In genomic region chr18:55096261-55097026, GRCh38 we compare ENCODE assay signal across 9 cellular contexts.
DNase-seq lines count a peak whose midpoint lies in the region; ATAC-seq and TF ChIP-seq lines count a peak whose summit lies in the region.
"Had no signal": no experiment of that assay in that cellular context is flagged by ENCODE, and none has a peak within 500 bp of the region (broad histone marks: within the 10 kb centered on the region; RNA-seq: fewer than 3 reads in every experiment).

No MANE protein-coding gene starts in this region.

- peak; percentile 74 for TF ChIP-seq CTCF in brain microvascular endothelial cell (IDR thresholded peaks at IDR 0.05; ENCODE audit: low read depth, low read length, missing control alignments)

- in situ Hi-C loops in brain microvascular endothelial cell (cut with HindIII; ENCODE audit: low pct_ligation_motif_present, low sequenced_read_pairs) = no loop called here

- no peaks in the 10 kb centered on the region for H3K27me3 ChIP-seq in brain microvascular endothelial cell (replicated peaks)
- H3K27me3 ChIP-seq: neutrophil had no signal

- no peak overlapping the region for H3K4me3 ChIP-seq in brain microvascular endothelial cell (ENCODE audit: low read depth, low read length)

- peak overlapping the region; percentile 48 for H3K27ac ChIP-seq in brain microvascular endothelial cell
- H3K27ac ChIP-seq: neutrophil had no signal

- DNase-seq in COR-L47 (lab: John Stamatoyannopoulos, UW) (peak; percentile 53), NCI-H146 treated with DMSO at 0.1 percent for 48 hours (lab: John Stamatoyannopoulos, UW; ENCODE audit: unreplicated experiment) (peak; percentile 14), brain microvascular endothelial cell (peak; percentile 83), left kidney (ENCODE audit: low read depth, low spot score) (peak; percentile 76), ureter (ENCODE audit: low spot score) (no peak)
- DNase-seq in stimulated activated CD4-positive, alpha-beta T cell treated with anti-CD3 and anti-CD28 coated beads, Interleukin-15, amount 100 ng/mL, for 24 hours = no peak
- no peak for DNase-seq in activated CD8-positive, alpha-beta memory T cell treated with anti-CD3 and anti-CD28 coated beads, Interleukin-2, amount 50 U/mL, for 4 hours

- ATAC-seq in GM19467 (IDR thresholded peaks at IDR 0.05; ENCODE audit: unreplicated experiment) = peak; percentile 50

- no peaks in the 10 kb centered on the region for H3K36me3 ChIP-seq in brain microvascular endothelial cell (replicated peaks)
- H3K36me3 ChIP-seq: neutrophil had no signal

Comparison
In these comparisons a context has a peak if more than half of its experiments do, and no peak if none do; other contexts are left out.
1. DNase-seq: peak in COR-L47 (single experiment), NCI-H146 treated with DMSO at 0.1 percent for 48 hours (single experiment), brain microvascular endothelial cell (single experiment) and left kidney (single experiment); none in stimulated activated CD4-positive, alpha-beta T cell treated with anti-CD3 and anti-CD28 coated beads, Interleukin-15, amount 100 ng/mL, for 24 hours (single experiment), activated CD8-positive, alpha-beta memory T cell treated with anti-CD3 and anti-CD28 coated beads, Interleukin-2, amount 50 U/mL, for 4 hours (single experiment) and ureter (single experiment).